17 cellular contexts compared by ENCODE assay signal in the genomic region with DNA sequence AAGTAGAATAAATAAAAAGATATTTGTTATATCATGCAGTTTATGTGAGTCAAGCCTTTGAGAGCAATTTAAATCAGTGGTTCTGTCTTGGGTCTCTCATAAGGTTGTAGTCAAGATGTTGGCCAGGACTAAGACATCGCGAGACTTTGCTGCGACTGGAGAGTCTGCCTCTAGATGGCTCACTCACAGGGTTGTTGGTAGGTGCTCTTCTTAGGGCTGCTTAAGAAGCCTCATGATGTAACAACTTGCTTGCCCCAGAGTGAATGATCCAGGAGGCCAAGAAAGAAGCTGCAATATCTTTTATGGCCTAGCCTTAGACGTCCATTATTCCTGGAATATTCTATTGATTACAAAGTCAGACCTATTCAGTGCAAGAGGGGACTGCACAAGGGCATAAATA.
DNase-seq lines count a peak whose midpoint lies in the region; ATAC-seq, FAIRE-seq and TF ChIP-seq lines count a peak whose summit lies in the region.
"Had no signal": no experiment of that assay in that cellular context is flagged by ENCODE, and none has a peak within 500 bp of the region (broad histone marks: within the 10 kb centered on the region; RNA-seq: fewer than 3 reads in every experiment).

No MANE protein-coding gene starts in this region.

- H3K9me3 Mint-ChIP-seq in endodermal cell, result no peaks in the 10 kb centered on the region
- H3K9me3 Mint-ChIP-seq: nephron progenitor cell had no signal

- H3K27me3 Mint-ChIP-seq in endodermal cell (ENCODE audit: insufficient read depth), result peaks cover 17% of the 10 kb centered on the region

- H3K36me3 ChIP-seq in SK-N-SH (replicated peaks in 1 of 2; ENCODE audit: control insufficient read depth in 1 of 2, insufficient read depth in 2 of 2, low read length in 1 of 2) (no peaks in the 10 kb centered on the region), endodermal cell (ENCODE audit: control insufficient read depth, insufficient read depth, low read length) (no peaks in the 10 kb centered on the region), small intestine (ENCODE audit: control insufficient read depth in 2 of 2, insufficient read depth in 2 of 2, low read length in 2 of 2) (no peaks in the 10 kb centered on the region), GM23248 (ENCODE audit: low read depth) (no peaks in the 10 kb centered on the region)
- H3K36me3 ChIP-seq: suprapubic skin had no signal

- H3K4me1 Mint-ChIP-seq in endodermal cell, result peaks cover 12% of the 10 kb centered on the region
- H3K4me1 Mint-ChIP-seq: CD8-positive, alpha-beta memory T cell; nephron progenitor cell had no signal

- in situ Hi-C loops in GM23248 (cut with MboI), result no loop called here

- no peak overlapping the region for H3K4me3 Mint-ChIP-seq in endodermal cell
- H3K4me3 Mint-ChIP-seq: CD8-positive, alpha-beta memory T cell; nephron progenitor cell had no signal

- DNase-seq in SK-N-SH (no peak), NCI-H69 (lab: John Stamatoyannopoulos, UW) (peak; percentile 9), endodermal cell (peak; percentile 73), small intestine (peak; percentile 14), UCSD-AML1 (lab: John Stamatoyannopoulos, UW; ENCODE audit: unreplicated experiment) (no peak), GM23248 (no peak)
- DNase-seq: activated gamma-delta T cell; CD8-positive, alpha-beta memory T cell; NCI-H2227 treated with DMSO at 0.1 percent for 48 hours; nephron progenitor cell; OCI-M1; retina had no signal

- TF ChIP-seq RAD21 in SK-N-SH (IDR thresholded peaks at IDR 0.05; ENCODE audit: low read length), result no peak

- H3K9me3 ChIP-seq in SK-N-SH (no peaks in the 10 kb centered on the region), endodermal cell (ENCODE audit: control insufficient read depth, low read length) (no peaks in the 10 kb centered on the region), small intestine (ENCODE audit: control insufficient read depth, low read depth) (no peaks in the 10 kb centered on the region), GM23248 (ENCODE audit: low read depth) (no peaks in the 10 kb centered on the region)

- H3K4me3 ChIP-seq in SK-N-SH (ENCODE audit: low read depth in 2 of 2, low read length in 1 of 2), result no peak overlapping the region
- no peak overlapping the region for H3K4me3 ChIP-seq in endodermal cell (ENCODE audit: low read length)
- no peak overlapping the region for H3K4me3 ChIP-seq in small intestine (ENCODE audit: low read depth in 1 of 2, low read length in 2 of 2)
- no peak overlapping the region for H3K4me3 ChIP-seq in GM23248
- H3K4me3 ChIP-seq: lung, suprapubic skin had no signal

- CTCF ChIA-PET in SK-N-SH (lab: Yijun Ruan, JAX), result no interaction called here

- POLR2A ChIA-PET in SK-N-SH (lab: Yijun Ruan, JAX), result no interaction called here

- no peak overlapping the region for H2AFZ ChIP-seq in SK-N-SH (ENCODE audit: low read depth)
- H2AFZ ChIP-seq in GM23248, result no peak overlapping the region

- H3K79me2 ChIP-seq in SK-N-SH (ENCODE audit: insufficient read depth) (no peaks in the 10 kb centered on the region), GM23248 (ENCODE audit: insufficient read depth) (no peaks in the 10 kb centered on the region)

- no peak overlapping the region for H3K27ac Mint-ChIP-seq in endodermal cell
- H3K27ac Mint-ChIP-seq: CD8-positive, alpha-beta memory T cell; nephron progenitor cell had no signal

- H3K4me1 ChIP-seq in SK-N-SH (ENCODE audit: control insufficient read depth in 1 of 2, insufficient read depth in 2 of 2, low read depth in 1 of 2, low read length in 1 of 2) (no peaks in the 10 kb centered on the region), endodermal cell (ENCODE audit: control insufficient read depth, insufficient read depth, low read length) (no peaks in the 10 kb centered on the region), small intestine (ENCODE audit: control insufficient read depth in 2 of 2, insufficient read depth in 1 of 2, low read depth in 1 of 2, low read length in 1 of 2) (no peaks in the 10 kb centered on the region), GM23248 (ENCODE audit: insufficient read depth) (no peaks in the 10 kb centered on the region)

- H4K20me1 ChIP-seq in SK-N-SH (ENCODE audit: insufficient read depth), result no peaks in the 10 kb centered on the region
- no peaks in the 10 kb centered on the region for H4K20me1 ChIP-seq in GM23248 (ENCODE audit: insufficient read depth)

- H3K27ac ChIP-seq in SK-N-SH (ENCODE audit: low read depth in 2 of 2, low read length in 1 of 2) (no peak overlapping the region), endodermal cell (ENCODE audit: low read depth, low read length) (no peak overlapping the region), small intestine (ENCODE audit: low read depth in 1 of 2, low read length in 1 of 2) (no peak overlapping the region), GM23248 (no peak overlapping the region)
- H3K27ac ChIP-seq: suprapubic skin had no signal

- H3K27me3 ChIP-seq in SK-N-SH (ENCODE audit: insufficient read depth) (no peaks in the 10 kb centered on the region; the same call in 1 of the 2 replicates), endodermal cell (ENCODE audit: control insufficient read depth, insufficient read depth, low read length, poor library complexity, severe bottlenecking) (peaks cover 17% of the 10 kb centered on the region), small intestine (ENCODE audit: control insufficient read depth in 2 of 2, insufficient read depth in 2 of 2, low read length in 2 of 2) (no peaks in the 10 kb centered on the region), GM23248 (replicated peaks; ENCODE audit: insufficient read depth) (no peaks in the 10 kb centered on the region)
- H3K27me3 ChIP-seq: suprapubic skin had no signal

- no peak for FAIRE-seq in small intestine (lab: Jason Lieb, UNC)
- FAIRE-seq: GM19239 had no signal

- H3K9ac ChIP-seq in SK-N-SH (no peak overlapping the region), endodermal cell (ENCODE audit: extremely low read depth, low read length, poor library complexity, severe bottlenecking) (no peak overlapping the region), GM23248 (no peak overlapping the region)

- TF ChIP-seq CTCF in SK-N-SH (IDR thresholded peaks at IDR 0.05) (no peak; the same call in 1 of the 2 replicates), endodermal cell (conservative IDR thresholded peaks at IDR 0.05) (peak; percentile 66)

- WGBS in SK-N-SH (ENCODE audit: low lambda C conversion rate), result 72% methylated on average over 4 of the region's 4 CpGs
- WGBS in endodermal cell (ENCODE audit: insufficient coverage in 1 of 2, insufficient read length in 1 of 2), 2 experiments, result 75 to 98% methylated on average over 4 of the region's 4 CpGs
- WGBS in small intestine, 3 donors, result 87 to 88% (median 87%) methylated on average over 4 of the region's 4 CpGs
- WGBS in GM23248 (ENCODE audit: low coverage in 1 of 2, low lambda C conversion rate in 2 of 2, missing lambda C conversion rate in 2 of 2), 2 experiments, result 88 to 90% methylated on average over 4 of the region's 4 CpGs

- no peaks in the 10 kb centered on the region for H3K36me3 Mint-ChIP-seq in endodermal cell (ENCODE audit: low read depth)
- H3K36me3 Mint-ChIP-seq: CD8-positive, alpha-beta memory T cell had no signal

- no peak for TF ChIP-seq EP300 in SK-N-SH (IDR thresholded peaks at IDR 0.05; ENCODE audit: borderline replicate concordance in 1 of 2, low read depth in 1 of 2, low read length in 1 of 2)

- H3F3A ChIP-seq in SK-N-SH (replicated peaks; ENCODE audit: insufficient read depth), result no peaks in the 10 kb centered on the region
- H3F3A ChIP-seq in GM23248 (ENCODE audit: insufficient read depth), result no peaks in the 10 kb centered on the region

- ATAC-seq in SK-N-SH treated with all-trans-retinoic acid at 6 μM for 48 hours (0 out of 3 replicates have a peak, but pooled peaks have one; percentile 27), HG03095 (IDR thresholded peaks at IDR 0.05; ENCODE audit: unreplicated experiment) (no peak)

- no peaks in the 10 kb centered on the region for H3K9me2 ChIP-seq in SK-N-SH
- H3K9me2 ChIP-seq in GM23248 (ENCODE audit: insufficient read depth), result no peaks in the 10 kb centered on the region

- H3K4me2 ChIP-seq in SK-N-SH, result no peak overlapping the region
- no peak overlapping the region for H3K4me2 ChIP-seq in GM23248 (ENCODE audit: unreplicated experiment)

TF ChIP-seq in SK-N-SH treated with all-trans-retinoic acid at 6 μM for 48 hours, 23 proteins besides CTCF, POLR2A, EP300 and RAD21 (continues in another document):
- no peak for TF ChIP-seq ARNTL (CRISPR knock-in tag; IDR thresholded peaks at IDR 0.05; ENCODE audit: borderline replicate concordance, low read depth)
- no peak for TF ChIP-seq SNAI2 (CRISPR knock-in tag; IDR thresholded peaks at IDR 0.05)
- no peak for TF ChIP-seq CSDC2 (CRISPR knock-in tag; IDR thresholded peaks at IDR 0.05)
- TF ChIP-seq OSR1 (CRISPR knock-in tag; IDR thresholded peaks at IDR 0.05), result no peak
- TF ChIP-seq ISL1 (CRISPR knock-in tag; IDR thresholded peaks at IDR 0.05), result no peak
- TF ChIP-seq BACH2 (CRISPR knock-in tag; IDR thresholded peaks at IDR 0.05; ENCODE audit: borderline replicate concordance), result no peak
- TF ChIP-seq ZC3H10 (CRISPR knock-in tag; IDR thresholded peaks at IDR 0.05), result no peak
- TF ChIP-seq GLIS3 (CRISPR knock-in tag; IDR thresholded peaks at IDR 0.05), result no peak

TF ChIP-seq in SK-N-SH, 30 proteins besides CTCF, POLR2A, EP300 and RAD21:
- TF ChIP-seq TEAD4 (IDR thresholded peaks at IDR 0.05; ENCODE audit: borderline replicate concordance, insufficient read depth), result no peak
- no peak for TF ChIP-seq FOXM1 (IDR thresholded peaks at IDR 0.05; ENCODE audit: low read depth)
- TF ChIP-seq YY1 (IDR thresholded peaks at IDR 0.05; ENCODE audit: low read depth), result no peak
- no peak for TF ChIP-seq RXRA (IDR thresholded peaks at IDR 0.05; ENCODE audit: borderline replicate concordance, low read depth)
- TF ChIP-seq ELF1 (IDR thresholded peaks at IDR 0.05), result no peak

Comparison
In these comparisons a context has a peak if more than half of its experiments do, and no peak if none do; other contexts are left out.
1. DNase-seq: peak in NCI-H69 (single experiment), endodermal cell (single experiment) and small intestine (single experiment); none in SK-N-SH (single experiment), UCSD-AML1 (single experiment) and GM23248 (single experiment).